8 cellular contexts compared by ENCODE assay signal in the genomic region with DNA sequence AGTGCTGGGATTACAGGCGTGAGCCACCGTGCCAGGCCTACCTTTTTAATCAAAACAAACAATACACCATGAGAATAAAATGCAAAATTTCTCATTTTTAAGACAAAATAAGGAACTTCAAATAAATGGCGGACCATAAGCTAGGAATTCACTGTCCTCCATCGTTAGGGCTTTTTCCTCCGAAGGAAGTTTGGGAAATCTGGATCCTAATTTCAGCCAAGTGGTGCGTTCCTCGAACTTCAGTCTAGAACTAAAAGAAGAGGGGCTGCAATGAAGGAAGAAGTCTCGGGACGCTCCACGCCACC. TPM values are rescaled to one million over a fixed set of nuclear protein-coding genes. Genes with fewer than 3 reads are reported as not detected.
DNase-seq lines count a peak whose midpoint lies in the region; ATAC-seq, FAIRE-seq and TF ChIP-seq lines count a peak whose summit lies in the region.

No MANE protein-coding gene starts in this region.

- H3K27ac ChIP-seq in SJSA1 (peak overlapping the region; percentile 36; the same call in 1 of the 2 replicates), esophagus muscularis mucosa (replicated peaks in 1 of 4) (peak overlapping the region; percentile 92 to 97 (median 92)), psoas muscle (peak overlapping the region; percentile 91)

- H3K9me3 ChIP-seq in ES-I3 (ENCODE audit: control insufficient read depth, insufficient read depth, low read length) (no peaks in the 10 kb centered on the region), SJSA1 (replicated peaks) (no peaks in the 10 kb centered on the region), esophagus muscularis mucosa (no peaks in the 10 kb centered on the region), psoas muscle (no peaks in the 10 kb centered on the region)

- peak overlapping the region; percentile 82 for H3K9ac ChIP-seq in ES-I3 (ENCODE audit: low read depth, low read length)

- H3K36me3 ChIP-seq in ES-I3 (ENCODE audit: insufficient read depth, low read length) = no peaks in the 10 kb centered on the region
- no peaks in the 10 kb centered on the region for H3K36me3 ChIP-seq in SJSA1
- H3K36me3 ChIP-seq in esophagus muscularis mucosa = no peaks in the 10 kb centered on the region
- peaks cover 0 to 5% of the 10 kb centered on the region in 2 donors for H3K36me3 ChIP-seq in psoas muscle (ENCODE audit: insufficient read depth in 1 of 2, low read depth in 1 of 2)

- H3K4me1 ChIP-seq in ES-I3 (ENCODE audit: insufficient read depth, low read length) (0 out of 2 replicates have a peak, but pooled peaks cover 6% of the 10 kb centered on the region), SJSA1 (replicated peaks) (peaks cover 21% of the 10 kb centered on the region), esophagus muscularis mucosa (peaks cover 17 to 36% (median 27%) of the 10 kb centered on the region in 4 donors), psoas muscle (peaks cover 24% of the 10 kb centered on the region)

- intact Hi-C loops in esophagus muscularis mucosa (cut with DNase I) = loop anchor here (2.0 to 5.0 kb wide), 2 partner anchors 57 to 113 kb away; a partner anchor contains a TSS
- intact Hi-C loops in psoas muscle (cut with DNase I) = loop anchor here (5.0 to 10.0 kb wide), 4 partner anchors 52 to 323 kb away; a partner anchor contains a TSS
- intact Hi-C loops in posterior vena cava (cut with DNase I) = no loop called here

- TF ChIP-seq POLR2A in esophagus muscularis mucosa (IDR thresholded peaks at IDR 0.05; ENCODE audit: low read depth) = no peak

- TF ChIP-seq CTCF in esophagus muscularis mucosa (IDR thresholded peaks at IDR 0.05) (no peak), psoas muscle (IDR thresholded peaks at IDR 0.05) (no peak)

- H3K27me3 ChIP-seq in SJSA1 (replicated peaks) = no peaks in the 10 kb centered on the region
- H3K27me3 ChIP-seq in esophagus muscularis mucosa = no peaks in the 10 kb centered on the region
- no peaks in the 10 kb centered on the region for H3K27me3 ChIP-seq in psoas muscle (ENCODE audit: insufficient read depth in 3 of 3, low read length in 2 of 3)

- no peak for ATAC-seq in psoas muscle

- DNase-seq in SJSA1 (ENCODE audit: low read depth in 1 of 2, low spot score in 2 of 2) = no peak
- no peak for DNase-seq in esophagus muscularis mucosa (ENCODE audit: extremely low spot score)
- DNase-seq in psoas muscle = no peak
- DNase-seq in LoVo (ENCODE audit: low spot score) = no peak
- DNase-seq in NCI-H526 treated with DMSO at 0.1 percent for 48 hours (lab: John Stamatoyannopoulos, UW) = no peak
- DNase-seq in posterior vena cava (ENCODE audit: low spot score) = no peak
- no peak for DNase-seq in HTR-8/SVneo (ENCODE audit: insufficient read length, low spot score)

- peak overlapping the region; percentile 61 for H3K4me3 ChIP-seq in SJSA1
- H3K4me3 ChIP-seq in esophagus muscularis mucosa = peak overlapping the region; percentile 61 to 93 (median 84)
- H3K4me3 ChIP-seq in psoas muscle = peak overlapping the region; percentile 83

- TF ChIP-seq EP300 in esophagus muscularis mucosa (IDR thresholded peaks at IDR 0.05) = no peak

- FAIRE-seq in HTR-8/SVneo (lab: Jason Lieb, UNC) = no peak

- WGBS in esophagus muscularis mucosa = 31% methylated on average over 9 of the region's 10 CpGs
- WGBS in psoas muscle, 3 donors = 28 to 36% (median 33%) methylated on average over 10 of the region's 10 CpGs

RNA-seq across cellular contexts. Expression of a gene that starts 0.3 kb away (rescaled TPM):
- not detected in 2 replicates for total RNA-seq in SJSA1 (2014; rRNA removed; shearing (Covaris generic))
- total RNA-seq in esophagus muscularis mucosa = not detected
- not detected for total RNA-seq in psoas muscle
- polyA plus RNA-seq in psoas muscle = under 1 TPM in 1 of 3 donors, not detected in 2; 0.43 TPM
- not detected for total RNA-seq in posterior vena cava

RNA-seq across cellular contexts. Expression of a gene that starts 0.8 kb away (rescaled TPM):
- 46.1 and 71.8 TPM in 2 replicates for total RNA-seq in SJSA1 (2014; rRNA removed; shearing (Covaris generic))
- 100 to 1,000 TPM in 1 of 4 donors, 10 to 100 TPM in 3; 67.3 to 108 (median 94.5) TPM for total RNA-seq in esophagus muscularis mucosa
- total RNA-seq in psoas muscle = 100 to 1,000 TPM; 103 to 194 (median 137) TPM
- polyA plus RNA-seq in psoas muscle = 10 to 100 TPM; 53.6 to 92.1 (median 63.7) TPM
- 10 to 100 TPM; 66.9 to 73.8 TPM for total RNA-seq in posterior vena cava

Comparison
In these comparisons a context has a peak if more than half of its experiments do, and no peak if none do; other contexts are left out.
1. H3K27ac ChIP-seq: peak in every context shown above with its lines; median percentile 92 in esophagus muscularis mucosa; 91 in psoas muscle; 36 in SJSA1.
2. intact Hi-C loops: an anchor here in esophagus muscularis mucosa (2.0 to 5.0 kb wide) and psoas muscle (5.0 to 10.0 kb wide); none called in posterior vena cava.